20 cellular contexts compared by ENCODE assay signal in the genomic region with DNA sequence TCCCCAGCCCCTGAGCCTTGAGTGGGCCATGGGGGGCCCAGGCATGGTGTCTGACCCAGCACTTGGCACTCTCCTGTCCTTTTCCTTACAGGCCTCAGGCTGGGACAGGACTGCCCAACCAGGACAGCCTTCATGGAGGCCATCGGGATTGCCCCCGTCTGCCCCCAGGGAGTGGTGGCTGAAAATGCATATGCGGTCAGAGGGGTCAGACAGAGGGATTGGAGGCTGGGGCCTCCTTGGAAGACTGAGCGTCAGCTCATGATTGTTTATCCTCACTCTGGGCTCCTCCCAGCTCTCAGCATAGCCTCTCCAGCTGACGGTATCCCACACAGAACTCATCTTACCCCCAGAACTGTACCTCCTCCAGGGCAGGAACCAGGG. TPM values are rescaled to one million over a fixed set of nuclear protein-coding genes. Genes with fewer than 3 reads are reported as not detected.
DNase-seq lines count a peak whose midpoint lies in the region; ATAC-seq and TF ChIP-seq lines count a peak whose summit lies in the region.
"Had no signal": no experiment of that assay in that cellular context is flagged by ENCODE, and none has a peak within 500 bp of the region (broad histone marks: within the 10 kb centered on the region; RNA-seq: fewer than 3 reads in every experiment).

No MANE protein-coding gene starts in this region.

- peak overlapping the region; percentile 18 for H2BK5ac ChIP-seq in neuronal stem cell (ENCODE audit: low read length)

- no peak overlapping the region for H3K9ac ChIP-seq in neuronal stem cell (ENCODE audit: low read depth, low read length, poor library complexity)
- H3K9ac ChIP-seq: SK-N-SH had no signal

- H4K20me1 ChIP-seq in hepatocyte (ENCODE audit: insufficient read depth, poor library complexity, severe bottlenecking): no peaks in the 10 kb centered on the region

- H3K14ac ChIP-seq in neuronal stem cell (ENCODE audit: low read length): peak overlapping the region; percentile 58

- no peaks in the 10 kb centered on the region for H3K9me2 ChIP-seq in hepatocyte (replicated peaks; ENCODE audit: insufficient read depth)
- H3K9me2 ChIP-seq: SK-N-SH had no signal

- POLR2A ChIA-PET in AG04450 (lab: Yijun Ruan, JAX): interaction anchor here (0.5 to 1.2 kb wide), 5 partner anchors 12 to 210 kb away, joined by 3 to 7 read pairs (median 3); a partner anchor contains a TSS

- TF ChIP-seq CTCF in AG04450 (IDR thresholded peaks at IDR 0.05; ENCODE audit: low read depth, low read length): no peak
- TF ChIP-seq CTCF in hepatocyte (IDR thresholded peaks at IDR 0.05; ENCODE audit: poor library complexity): no peak

- H3K4me1 ChIP-seq in SJCRH30: peaks cover 83% of the 10 kb centered on the region
- H3K4me1 ChIP-seq in hepatocyte (ENCODE audit: insufficient read depth): peaks cover 16% of the 10 kb centered on the region
- H3K4me1 ChIP-seq in neuronal stem cell (ENCODE audit: control insufficient read depth in 2 of 2, insufficient read depth in 1 of 2, low read depth in 1 of 2, low read length in 2 of 2): peaks cover 5 to 13% of the 10 kb centered on the region in 2 donors
- H3K4me1 ChIP-seq: ascending aorta had no signal

- DNase-seq in AG04450 (ENCODE audit: low read depth, low spot score) (no peak), SJCRH30 (peak in 1 of 2 experiments; percentile 82), hepatocyte (ENCODE audit: low spot score) (no peak), neuronal stem cell (ENCODE audit: low spot score) (no peak), hepatic stellate cell (ENCODE audit: low spot score) (no peak)
- DNase-seq: 8988T; activated CD4-positive, alpha-beta T cell treated with anti-CD3 and anti-CD28 coated beads for 4 hours; activated effector memory CD4-positive, alpha-beta T cell treated with anti-CD3 and anti-CD28 coated beads, Interleukin-2, amount 50 U/mL, for 16 hours; GOT3; NCI-H1417 treated with DMSO at 0.1 percent for 48 hours; PC-9; T-helper 9 cell had no signal

- H2BK12ac ChIP-seq in neuronal stem cell (ENCODE audit: low read length): no peak overlapping the region

- H3K4me2 ChIP-seq in hepatocyte: peak overlapping the region; percentile 35
- H3K4me2 ChIP-seq in neuronal stem cell (ENCODE audit: insufficient read depth, low read length, poor library complexity, severe bottlenecking): no peak overlapping the region
- H3K4me2 ChIP-seq: PC-9, SK-N-SH had no signal

- H3K27ac ChIP-seq in AG04450 (ENCODE audit: low read depth, low read length) (peak overlapping the region; percentile 84), SJCRH30 (peak overlapping the region; percentile 97), hepatocyte (no peak overlapping the region), neuronal stem cell (replicated peaks; ENCODE audit: low read length) (no peak overlapping the region)
- H3K27ac ChIP-seq: ascending aorta, C4-2B, epithelial cell of prostate, gastroesophageal sphincter, PC-9 had no signal

- ATAC-seq in HG02610 (IDR thresholded peaks at IDR 0.05; ENCODE audit: unreplicated experiment) (no peak), GM21528 (IDR thresholded peaks at IDR 0.05; ENCODE audit: low FRiP score, unreplicated experiment) (no peak), HG02571 (IDR thresholded peaks at IDR 0.05; ENCODE audit: unreplicated experiment) (no peak)
- ATAC-seq: gastroesophageal sphincter had no signal

- no peaks in the 10 kb centered on the region for H3K79me2 ChIP-seq in hepatocyte

- H3K23ac ChIP-seq in neuronal stem cell (ENCODE audit: low read depth, low read length, poor library complexity): no peak overlapping the region

- H3K36me3 ChIP-seq in SJCRH30 (peaks cover 47% of the 10 kb centered on the region), hepatocyte (replicated peaks; ENCODE audit: insufficient read depth, low read depth) (no peaks in the 10 kb centered on the region), neuronal stem cell (replicated peaks in 1 of 2; ENCODE audit: control insufficient read depth in 2 of 2, insufficient read depth in 2 of 2, low read length in 2 of 2) (peaks cover 0 to 6% of the 10 kb centered on the region in 2 donors)
- H3K36me3 ChIP-seq: ascending aorta, gastroesophageal sphincter had no signal

- CTCF ChIA-PET in AG04450 (lab: Charles Lee): interaction anchor here (0.7 to 3.4 kb wide), 5 partner anchors 12 to 438 kb away, joined by 3 to 25 read pairs (median 9); a partner anchor contains a TSS

- H3K9me3 ChIP-seq in AG04450 (ENCODE audit: control insufficient read depth, insufficient read depth, low read length) (no peaks in the 10 kb centered on the region; the same call in 1 of the 2 replicates), SJCRH30 (replicated peaks) (no peaks in the 10 kb centered on the region), hepatocyte (ENCODE audit: low read depth) (no peaks in the 10 kb centered on the region), neuronal stem cell (replicated peaks in 1 of 2; ENCODE audit: control insufficient read depth in 2 of 2, insufficient read depth in 1 of 2, low read depth in 1 of 2, low read length in 2 of 2) (no peaks in the 10 kb centered on the region)
- H3K9me3 ChIP-seq: ascending aorta, gastroesophageal sphincter, SK-N-SH had no signal

- H3K18ac ChIP-seq in neuronal stem cell (ENCODE audit: low read length): peak overlapping the region; percentile 9

- H3K4me3 ChIP-seq in AG04450 (ENCODE audit: low read depth, low read length): no peak overlapping the region
- no peak overlapping the region for H3K4me3 ChIP-seq in SJCRH30
- H3K4me3 ChIP-seq in hepatocyte: no peak overlapping the region
- no peak overlapping the region for H3K4me3 ChIP-seq in neuronal stem cell (ENCODE audit: low read length in 2 of 2)
- H3K4me3 ChIP-seq: ascending aorta, gastroesophageal sphincter, PC-9 had no signal

- no peak overlapping the region for H4K8ac ChIP-seq in neuronal stem cell (ENCODE audit: low read depth, low read length)

- H2BK120ac ChIP-seq in neuronal stem cell (ENCODE audit: low read depth, low read length): no peak overlapping the region

- WGBS in hepatocyte (ENCODE audit: low lambda C conversion rate, missing lambda C conversion rate): 43% methylated on average over 5 of the region's 5 CpGs
- WGBS in neuronal stem cell (ENCODE audit: extremely low coverage in 2 of 2, insufficient read length in 2 of 2, insufficient replicate concordance in 1 of 2), 2 donors: no CpG with 5 or more reads among the region's 5 CpGs

- H4K91ac ChIP-seq in neuronal stem cell (ENCODE audit: low read depth, low read length, poor library complexity): no peak overlapping the region

- H3K27me3 ChIP-seq in AG04450 (ENCODE audit: control insufficient read depth, insufficient read depth, low read length): peaks cover 2% of the 10 kb centered on the region
- no peaks in the 10 kb centered on the region for H3K27me3 ChIP-seq in SJCRH30
- H3K27me3 ChIP-seq in hepatocyte: no peaks in the 10 kb centered on the region
- peaks cover 0 to 29% (median 0%) of the 10 kb centered on the region in 3 experiments for H3K27me3 ChIP-seq in neuronal stem cell (ENCODE audit: control insufficient read depth in 3 of 3, insufficient read depth in 3 of 3, low read depth in 1 of 3, low read length in 3 of 3)
- H3K27me3 ChIP-seq: ascending aorta had no signal

- H2BK15ac ChIP-seq in neuronal stem cell (ENCODE audit: low read length): peak overlapping the region; percentile 78

- peak overlapping the region; percentile 93 for H2AK5ac ChIP-seq in neuronal stem cell (ENCODE audit: low read depth, low read length)

- no peak overlapping the region for H3K4ac ChIP-seq in neuronal stem cell (ENCODE audit: low read length)

- peaks cover 3% of the 10 kb centered on the region for H3K79me1 ChIP-seq in neuronal stem cell (ENCODE audit: low read depth, low read length)

- H2AFZ ChIP-seq in hepatocyte: no peak overlapping the region
- peak overlapping the region; percentile 18 for H2AFZ ChIP-seq in neuronal stem cell (ENCODE audit: low read length)
- H2AFZ ChIP-seq: PC-9 had no signal

RNA-seq across cellular contexts. Expression of a gene that starts 12.0 kb away (rescaled TPM):
- 5.8 and 6.8 TPM in 2 replicates for polyA plus RNA-seq in AG04450 (2011; rRNA removed)
- 5.3 and 7.0 TPM in 2 replicates for polyA minus RNA-seq in AG04450 (2011; rRNA and poly(A)+ RNA removed)
- 563 and 588 TPM in 2 replicates for total RNA-seq in SJCRH30 (2014; rRNA removed; shearing (Covaris generic))
- 90.2 and 121 TPM in 2 replicates for total RNA-seq in hepatocyte
- 75.6 and 94.3 TPM in 2 replicates for polyA plus RNA-seq in hepatocyte
- polyA plus RNA-seq in neuronal stem cell (2013, experiment 1 of 2): 16.0 TPM
- polyA plus RNA-seq in neuronal stem cell (2013, experiment 2 of 2): 16.0 TPM

RNA-seq across cellular contexts. Expression of a gene that starts 34.8 kb away (rescaled TPM):
- polyA plus RNA-seq in AG04450 (2011; rRNA removed) (25.6 and 33.4 TPM in 2 replicates), hepatocyte (23.4 and 26.6 TPM in 2 replicates)
- polyA minus RNA-seq in AG04450 (2011; rRNA and poly(A)+ RNA removed): 54.4 and 64.6 TPM in 2 replicates
- total RNA-seq in SJCRH30 (2014; rRNA removed; shearing (Covaris generic)): 3.5 and 5.7 TPM in 2 replicates
- total RNA-seq in hepatocyte: 28.8 and 29.1 TPM in 2 replicates
- 23.2 TPM for polyA plus RNA-seq in neuronal stem cell (2013, experiment 1 of 2)
- polyA plus RNA-seq in neuronal stem cell (2013, experiment 2 of 2): 22.8 TPM

Comparison
In these comparisons a context has a peak if more than half of its experiments do, and no peak if none do; other contexts are left out.
1. H3K27ac ChIP-seq: peak in AG04450 (single experiment) and SJCRH30 (single experiment); none in hepatocyte (single experiment) and neuronal stem cell (single experiment).